In genomic region chr1:244841274-244841927, GRCh38 we compare ENCODE assay signal across 12 cellular contexts. TPM values are rescaled to one million over a fixed set of nuclear protein-coding genes. Genes with fewer than 3 reads are reported as not detected.
DNase-seq lines count a peak whose midpoint lies in the region; ATAC-seq and TF ChIP-seq lines count a peak whose summit lies in the region.
"Had no signal": no experiment of that assay in that cellular context is flagged by ENCODE, and none has a peak within 500 bp of the region (broad histone marks: within the 10 kb centered on the region; RNA-seq: fewer than 3 reads in every experiment).

No MANE protein-coding gene starts in this region.

- 76 to 78% methylated on average over 9 of the region's 9 CpGs for WGBS in upper lobe of left lung, 2 donors

- no peak for DNase-seq in activated T-cell treated with anti-CD3 and anti-CD28 coated beads, Interleukin-2, amount 50 U/mL, for 24 hours
- no peak for DNase-seq in activated T-cell treated with anti-CD3 and anti-CD28 coated beads, Interleukin-2, amount 50 U/mL, for 48 hours
- DNase-seq in WTC11 (ENCODE audit: low spot score), result no peak
- no peak for DNase-seq in left colon
- no peak for DNase-seq in stimulated activated naive B cell treated with anti-CD40 and anti-IgM and Interleukin-4, amounts not matched to agents 10 μg/mL and 1 μg/mL and 100 μg/mL, for 72 hours
- no peak for DNase-seq in upper lobe of left lung
- no peak for DNase-seq in activated CD8-positive, alpha-beta memory T cell treated with anti-CD3 and anti-CD28 coated beads, Interleukin-2, amount 50 U/mL, for 48 hours
- no peak for DNase-seq in NCI-H1092 treated with DMSO at 0.1 percent for 48 hours (lab: John Stamatoyannopoulos, UW)
- DNase-seq: activated T-cell treated with anti-CD3 and anti-CD28 coated beads for 4 hours, NCI-H1930, NCI-H82, thyroid gland had no signal

- no peaks in the 10 kb centered on the region for H3K27me3 Mint-ChIP-seq in activated T-cell treated with anti-CD3 and anti-CD28 coated beads, Interleukin-2, amount 50 U/mL, for 24 hours
- H3K27me3 Mint-ChIP-seq in WTC11 (ENCODE audit: low read depth), result no peaks in the 10 kb centered on the region
- no peaks in the 10 kb centered on the region for H3K27me3 Mint-ChIP-seq in stimulated activated naive B cell treated with anti-CD40 and anti-IgM and Interleukin-4, amounts not matched to agents 10 μg/mL and 1 μg/mL and 100 μg/mL, for 72 hours

- peak overlapping the region in 1 of 4 donors; percentile 28 for H3K27ac ChIP-seq in upper lobe of left lung
- H3K27ac ChIP-seq: thyroid gland had no signal

- H3K4me3 ChIP-seq in upper lobe of left lung, result no peak overlapping the region
- H3K4me3 ChIP-seq: thyroid gland had no signal

- H3K4me1 ChIP-seq in upper lobe of left lung, result peaks cover 16 to 35% (median 24%) of the 10 kb centered on the region in 4 donors

- H3K36me3 ChIP-seq in upper lobe of left lung, result peaks cover 30 to 67% (median 32%) of the 10 kb centered on the region in 4 donors

- POLR2A ChIA-PET in WTC11 (lab: Charles Lee), result interaction anchor here (0.8 kb wide), 1 partner anchor 127 kb away, joined by 3 read pairs; no protein-coding TSS in a partner anchor

- H3K27ac Mint-ChIP-seq in activated T-cell treated with anti-CD3 and anti-CD28 coated beads, Interleukin-2, amount 50 U/mL, for 24 hours, result peak overlapping the region; percentile 77
- H3K27ac Mint-ChIP-seq in WTC11, result peak overlapping the region; percentile 52
- peak overlapping the region; percentile 9 for H3K27ac Mint-ChIP-seq in stimulated activated naive B cell treated with anti-CD40 and anti-IgM and Interleukin-4, amounts not matched to agents 10 μg/mL and 1 μg/mL and 100 μg/mL, for 72 hours

- CTCF ChIA-PET in WTC11 (lab: Charles Lee), result interaction anchor here (1.3 kb wide), 1 partner anchor 201 kb away, joined by 5 read pairs; no protein-coding TSS in a partner anchor

- peaks cover 81% of the 10 kb centered on the region for H3K4me1 Mint-ChIP-seq in activated T-cell treated with anti-CD3 and anti-CD28 coated beads, Interleukin-2, amount 50 U/mL, for 24 hours (ENCODE audit: low read depth)
- H3K4me1 Mint-ChIP-seq in WTC11, result peaks cover 38% of the 10 kb centered on the region
- peaks cover 28 to 52% of the 10 kb centered on the region in 2 donors for H3K4me1 Mint-ChIP-seq in stimulated activated naive B cell treated with anti-CD40 and anti-IgM and Interleukin-4, amounts not matched to agents 10 μg/mL and 1 μg/mL and 100 μg/mL, for 72 hours

- no peak for TF ChIP-seq POLR2A in upper lobe of left lung (IDR thresholded peaks at IDR 0.05)

- ATAC-seq in WTC11, result no peak
- peak; percentile 48 for ATAC-seq in left colon
- ATAC-seq in stimulated activated naive B cell treated with anti-CD40 and anti-IgM and Interleukin-4, amounts not matched to agents 10 μg/mL and 1 μg/mL and 100 μg/mL, for 72 hours (replicated peaks), result no peak
- ATAC-seq in upper lobe of left lung (ENCODE audit: low FRiP score in 2 of 2), result no peak

- no peaks in the 10 kb centered on the region for H3K27me3 ChIP-seq in upper lobe of left lung
- H3K27me3 ChIP-seq: thyroid gland had no signal

- H3K4me3 Mint-ChIP-seq in activated T-cell treated with anti-CD3 and anti-CD28 coated beads, Interleukin-2, amount 50 U/mL, for 24 hours, result no peak overlapping the region
- H3K4me3 Mint-ChIP-seq in WTC11, result no peak overlapping the region
- H3K4me3 Mint-ChIP-seq in stimulated activated naive B cell treated with anti-CD40 and anti-IgM and Interleukin-4, amounts not matched to agents 10 μg/mL and 1 μg/mL and 100 μg/mL, for 72 hours, result no peak overlapping the region

- peaks cover 100% of the 10 kb centered on the region for H3K36me3 Mint-ChIP-seq in activated T-cell treated with anti-CD3 and anti-CD28 coated beads, Interleukin-2, amount 50 U/mL, for 24 hours (ENCODE audit: low read depth)
- peaks cover 45% of the 10 kb centered on the region for H3K36me3 Mint-ChIP-seq in WTC11
- peaks cover 40 to 59% of the 10 kb centered on the region in 2 donors for H3K36me3 Mint-ChIP-seq in stimulated activated naive B cell treated with anti-CD40 and anti-IgM and Interleukin-4, amounts not matched to agents 10 μg/mL and 1 μg/mL and 100 μg/mL, for 72 hours

- no peak for TF ChIP-seq CTCF in WTC11 (IDR thresholded peaks at IDR 0.05)
- no peak for TF ChIP-seq CTCF in upper lobe of left lung (IDR thresholded peaks at IDR 0.05)

- no peaks in the 10 kb centered on the region for H3K9me3 ChIP-seq in upper lobe of left lung
- H3K9me3 ChIP-seq: thyroid gland had no signal

- no peaks in the 10 kb centered on the region for H3K9me3 Mint-ChIP-seq in activated T-cell treated with anti-CD3 and anti-CD28 coated beads, Interleukin-2, amount 50 U/mL, for 24 hours
- H3K9me3 Mint-ChIP-seq in WTC11, result no peaks in the 10 kb centered on the region
- peaks cover 3 to 8% of the 10 kb centered on the region in 2 donors for H3K9me3 Mint-ChIP-seq in stimulated activated naive B cell treated with anti-CD40 and anti-IgM and Interleukin-4, amounts not matched to agents 10 μg/mL and 1 μg/mL and 100 μg/mL, for 72 hours

- TF ChIP-seq EP300 in upper lobe of left lung (IDR thresholded peaks at IDR 0.05), result no peak

- intact Hi-C loops in left colon (cut with DNase I, micrococcal nuclease), result no loop called here

TF ChIP-seq in WTC11, 78 proteins besides CTCF, POLR2A, EP300 and RAD21:
- TF ChIP-seq ELF4 (CRISPR knock-in tag; IDR thresholded peaks at IDR 0.05; ENCODE audit: low read depth), result no peak
- TF ChIP-seq TP53 (CRISPR knock-in tag; IDR thresholded peaks at IDR 0.05), result no peak
- no peak for TF ChIP-seq MXD4 (CRISPR knock-in tag; IDR thresholded peaks at IDR 0.05; ENCODE audit: borderline replicate concordance)
- TF ChIP-seq TEAD1 (CRISPR knock-in tag; IDR thresholded peaks at IDR 0.05), result no peak
TF ChIP-seq in WTC11: peak in this region for 0.

RNA-seq across cellular contexts. Expression of gene COX20, which starts 5.9 kb away (rescaled TPM):
- total RNA-seq in WTC11 (2021) (33.1 to 37.6 TPM (median 36.4 TPM) in 3 replicates), left colon (10 to 100 TPM; 21.8 to 30.5 TPM), upper lobe of left lung (10 to 100 TPM in 5 of 6 donors, 1 to 10 TPM in 1; 9.4 to 35.3 (median 25.6) TPM)

RNA-seq across cellular contexts. Expression of gene HNRNPU, which starts 22.9 kb away (rescaled TPM):
- total RNA-seq in WTC11 (2021) (477 to 536 TPM (median 477 TPM) in 3 replicates), left colon (100 to 1,000 TPM; 188 to 225 TPM), upper lobe of left lung (100 to 1,000 TPM; 213 to 505 (median 304) TPM)

Comparison
In these comparisons a context has a peak if more than half of its experiments do, and no peak if none do; other contexts are left out.
1. H3K27ac Mint-ChIP-seq: peak in every context shown above with its lines; median percentile 77 in activated T-cell treated with anti-CD3 and anti-CD28 coated beads, Interleukin-2, amount 50 U/mL, for 24 hours; 52 in WTC11; 9 in stimulated activated naive B cell treated with anti-CD40 and anti-IgM and Interleukin-4, amounts not matched to agents 10 μg/mL and 1 μg/mL and 100 μg/mL, for 72 hours.